Comparison of ENCODE assay signal across 1 cellular context in the genomic region with DNA sequence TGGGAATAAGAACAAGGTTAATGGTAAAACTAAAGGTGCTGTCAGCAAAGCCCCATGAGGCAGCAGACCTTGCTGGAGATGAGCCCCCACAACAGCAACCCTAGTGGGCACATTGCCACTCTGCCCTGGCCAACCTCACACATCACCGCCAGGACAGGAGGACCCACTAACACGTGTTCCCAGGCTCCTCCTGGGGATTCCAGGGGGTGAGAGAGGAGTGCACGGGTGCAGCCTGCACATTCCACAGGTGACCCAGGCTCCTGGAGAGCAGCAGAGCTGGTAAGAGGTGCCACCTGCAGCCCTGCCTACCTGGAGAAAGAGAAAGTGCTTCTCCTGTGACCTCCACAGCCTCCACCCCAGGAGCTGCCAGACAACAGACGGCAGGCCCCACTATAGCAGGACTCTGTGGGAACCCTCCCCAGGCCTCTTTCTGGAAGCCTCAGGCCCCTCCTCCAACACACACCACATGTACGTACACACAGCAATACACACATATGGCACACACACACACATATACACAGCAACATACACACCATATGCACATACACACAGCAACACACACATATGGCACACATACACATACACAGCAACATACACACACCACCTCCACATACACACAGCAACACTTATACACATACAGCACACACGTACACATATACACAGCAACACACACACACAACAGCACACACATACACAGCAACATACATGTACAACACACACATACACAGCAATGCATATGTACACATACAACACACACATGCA.
TF ChIP-seq lines count a peak whose summit lies in the region.

No MANE protein-coding gene starts in this region.

TF ChIP-seq in IMR-90, 13 proteins besides CTCF, POLR2A, EP300 and RAD21:
- TF ChIP-seq MXI1 (IDR thresholded peaks at IDR 0.05; ENCODE audit: borderline replicate concordance, low read depth, low read length): no peak
- no peak for TF ChIP-seq ELK1 (IDR thresholded peaks at IDR 0.05; ENCODE audit: borderline replicate concordance, low read depth, low read length)
- no peak for TF ChIP-seq MAFK (IDR thresholded peaks at IDR 0.05; ENCODE audit: low read depth, low read length)
- TF ChIP-seq NFE2L2 (IDR thresholded peaks at IDR 0.05; ENCODE audit: low read depth, low read length): no peak
